In genomic region chr6:159213401-159213800, GRCh38 we compare ENCODE assay signal across 17 cellular contexts. TPM values are rescaled to one million over a fixed set of nuclear protein-coding genes. Genes with fewer than 3 reads are reported as not detected.
DNase-seq lines count a peak whose midpoint lies in the region; ATAC-seq and TF ChIP-seq lines count a peak whose summit lies in the region.
"Had no signal": no experiment of that assay in that cellular context is flagged by ENCODE, and none has a peak within 500 bp of the region (broad histone marks: within the 10 kb centered on the region; RNA-seq: fewer than 3 reads in every experiment).

No MANE protein-coding gene starts in this region.

- no peaks in the 10 kb centered on the region for H3K79me2 ChIP-seq in GM23248 (ENCODE audit: insufficient read depth)
- H3K79me2 ChIP-seq in neural progenitor cell (ENCODE audit: low read depth) = no peaks in the 10 kb centered on the region

- TF ChIP-seq CTCF in AG10803 (conservative IDR thresholded peaks at IDR 0.05; ENCODE audit: low read length) (no peak), adrenal gland (IDR thresholded peaks at IDR 0.05) (no peak), neural progenitor cell (IDR thresholded peaks at IDR 0.05) (no peak)

- H4K20me1 ChIP-seq in GM23248 (ENCODE audit: insufficient read depth) (no peaks in the 10 kb centered on the region), neural progenitor cell (ENCODE audit: low read depth) (no peaks in the 10 kb centered on the region)

- no peak overlapping the region for H3K27ac ChIP-seq in GM23248
- no peak overlapping the region for H3K27ac ChIP-seq in adrenal gland
- H3K27ac ChIP-seq in neural progenitor cell = no peak overlapping the region
- H3K27ac ChIP-seq: Peyer's patch had no signal

- H2AFZ ChIP-seq in GM23248 (no peak overlapping the region), neural progenitor cell (replicated peaks) (no peak overlapping the region)

- no peak overlapping the region for H3K4me3 ChIP-seq in AG10803 (ENCODE audit: low read length)
- H3K4me3 ChIP-seq in GM23248 = no peak overlapping the region
- no peak overlapping the region for H3K4me3 ChIP-seq in adrenal gland
- H3K4me3 ChIP-seq in neural progenitor cell = no peak overlapping the region
- H3K4me3 ChIP-seq: Peyer's patch had no signal

- intact Hi-C loops in adrenal gland (cut with DNase I) = no loop called here

- H3K4me2 ChIP-seq in GM23248 (ENCODE audit: unreplicated experiment) (no peak overlapping the region), neural progenitor cell (no peak overlapping the region)

- H3K36me3 ChIP-seq in GM23248 (ENCODE audit: low read depth) (no peaks in the 10 kb centered on the region), adrenal gland (replicated peaks in 1 of 2) (no peaks in the 10 kb centered on the region), neural progenitor cell (no peaks in the 10 kb centered on the region)
- H3K36me3 ChIP-seq: Peyer's patch had no signal

- peaks cover 8% of the 10 kb centered on the region for H3K27me3 Mint-ChIP-seq in neural progenitor cell (ENCODE audit: insufficient read depth, low read depth)

- TF ChIP-seq POLR2A in adrenal gland (IDR thresholded peaks at IDR 0.05) = no peak

- ATAC-seq in HG03196 (IDR thresholded peaks at IDR 0.05; ENCODE audit: unreplicated experiment) = no peak

- peaks cover 3% of the 10 kb centered on the region for H3K9me3 Mint-ChIP-seq in neural progenitor cell
- H3K9me3 Mint-ChIP-seq: T-helper 1 cell treated with Interleukin-12 subunit alpha and Interleukin-12 subunit beta and Interleukin-4 antibody, amounts not matched to agents 30 μg/mL and 1 μg/mL, for 36 hours had no signal

- no peaks in the 10 kb centered on the region for H3K9me2 ChIP-seq in GM23248 (ENCODE audit: insufficient read depth)

- in situ Hi-C loops in GM23248 (cut with MboI) = no loop called here

- H3K4me3 Mint-ChIP-seq in neural progenitor cell = no peak overlapping the region
- H3K4me3 Mint-ChIP-seq: IgD-negative memory B cell; T-helper 1 cell treated with Interleukin-12 subunit alpha and Interleukin-12 subunit beta and Interleukin-4 antibody, amounts not matched to agents 30 μg/mL and 1 μg/mL, for 36 hours had no signal

- no peaks in the 10 kb centered on the region for H3K36me3 Mint-ChIP-seq in neural progenitor cell

- H3K9ac ChIP-seq in GM23248 = no peak overlapping the region
- H3K9ac ChIP-seq in neural progenitor cell = no peak overlapping the region

- peak; percentile 49 for DNase-seq in AG10803 (ENCODE audit: low read depth)
- DNase-seq in GM23248 = peak; percentile 23
- DNase-seq in adrenal gland = peak in 4 of 7 donors; percentile 18 to 31 (median 26)
- peak; percentile 70 for DNase-seq in left kidney (ENCODE audit: low read depth, low spot score)
- no peak for DNase-seq in activated naive CD4-positive, alpha-beta T cell treated with Interleukin-2 at 50 U/mL for 16 hours
- DNase-seq in neural progenitor cell (ENCODE audit: low spot score) = no peak
- no peak for DNase-seq in NCI-H1694 treated with DMSO at 0.1 percent for 48 hours (lab: John Stamatoyannopoulos, UW)
- DNase-seq: NCI-H1048, NCI-H1694, NCI-H446 treated with DMSO at 0.1 percent for 48 hours, NCI-H774, Peyer's patch, SHP77 treated with DMSO at 0.1 percent for 48 hours had no signal

- H3K9me3 ChIP-seq in GM23248 (ENCODE audit: low read depth) (no peaks in the 10 kb centered on the region), adrenal gland (replicated peaks in 1 of 3) (no peaks in the 10 kb centered on the region), neural progenitor cell (ENCODE audit: low read depth) (no peaks in the 10 kb centered on the region)
- H3K9me3 ChIP-seq: Peyer's patch had no signal

- H3K4me1 ChIP-seq in GM23248 (ENCODE audit: insufficient read depth) = peaks cover 12% of the 10 kb centered on the region; the same call in 1 of the 2 replicates
- H3K4me1 ChIP-seq in adrenal gland (replicated peaks in 1 of 2) = no peaks in the 10 kb centered on the region
- peaks cover 7% of the 10 kb centered on the region for H3K4me1 ChIP-seq in neural progenitor cell
- H3K4me1 ChIP-seq: Peyer's patch had no signal

- H3K27me3 ChIP-seq in GM23248 (replicated peaks; ENCODE audit: insufficient read depth) = no peaks in the 10 kb centered on the region
- peaks cover 4% of the 10 kb centered on the region for H3K27me3 ChIP-seq in adrenal gland
- no peaks in the 10 kb centered on the region for H3K27me3 ChIP-seq in neural progenitor cell
- H3K27me3 ChIP-seq: Peyer's patch had no signal

- H3K4me1 Mint-ChIP-seq in neural progenitor cell = peaks cover 21% of the 10 kb centered on the region

- WGBS in GM23248 (ENCODE audit: low coverage in 1 of 2, low lambda C conversion rate in 2 of 2, missing lambda C conversion rate in 2 of 2), 2 experiments = 74 to 79% methylated on average over 3 of the region's 3 CpGs
- WGBS in adrenal gland, 4 donors = 30 to 47% (median 35%) methylated on average over 3 of the region's 3 CpGs

- H3F3A ChIP-seq in GM23248 (ENCODE audit: insufficient read depth) (no peaks in the 10 kb centered on the region), neural progenitor cell (ENCODE audit: low read depth) (no peaks in the 10 kb centered on the region)

- H3K27ac Mint-ChIP-seq in neural progenitor cell = no peak overlapping the region
- H3K27ac Mint-ChIP-seq: IgD-negative memory B cell; T-helper 1 cell treated with Interleukin-12 subunit alpha and Interleukin-12 subunit beta and Interleukin-4 antibody, amounts not matched to agents 30 μg/mL and 1 μg/mL, for 36 hours had no signal

RNA-seq across cellular contexts. Expression of gene FNDC1, which starts 44.2 kb away (rescaled TPM):
- total RNA-seq in GM23248 (2014; rRNA removed; shearing (Covaris generic)) = 4.8 and 5.2 TPM in 2 replicates
- polyA plus RNA-seq in GM23248 (2016; fragmentation: Nextera tagmentation; extraction: Ambion mirVana) (7.8 and 8.6 TPM in 2 replicates), adrenal gland (under 1 TPM; 0.10 to 0.48 (median 0.16) TPM)
- total RNA-seq in adrenal gland (1 to 10 TPM in 4 of 8 donors, under 1 TPM in 4; 0.46 to 2.6 (median 1.2) TPM), neural progenitor cell (ENCODE audit: low replicate concordance) (0.03 TPM in 1 of 2 replicates, not detected in the other)
- total RNA-seq: HT1080 had no signal
- polyA plus RNA-seq: IgD-negative memory B cell had no signal

Comparison
In these comparisons a context has a peak if more than half of its experiments do, and no peak if none do; other contexts are left out.
1. DNase-seq: peak in AG10803 (single experiment), GM23248 (single experiment), adrenal gland (4 of 7) and left kidney (single experiment); none in activated naive CD4-positive, alpha-beta T cell treated with Interleukin-2 at 50 U/mL for 16 hours (single experiment), neural progenitor cell (single experiment) and NCI-H1694 treated with DMSO at 0.1 percent for 48 hours (single experiment).